In genomic region chr6:68038815-68039408, GRCh38 we compare ENCODE assay signal across 18 cellular contexts.
A peak's percentile ranks its signal among the peaks of the same experiment; 100 is the strongest.
DNase-seq lines count a peak whose midpoint lies in the region; ATAC-seq and TF ChIP-seq lines count a peak whose summit lies in the region.
"Had no signal": no experiment of that assay in that cellular context is flagged by ENCODE, and none has a peak within 500 bp of the region (broad histone marks: within the 10 kb centered on the region; RNA-seq: fewer than 3 reads in every experiment).

No MANE protein-coding gene starts in this region.

- H2AFZ ChIP-seq in neural progenitor cell (replicated peaks) = peak overlapping the region; percentile 14

- intact Hi-C loops in Panc1 (cut with micrococcal nuclease; ENCODE audit: unreplicated experiment) (no loop called here), esophagus squamous epithelium (cut with DNase I) (no loop called here)

- no peaks in the 10 kb centered on the region for H3K27me3 ChIP-seq in Panc1 (ENCODE audit: control insufficient read depth, insufficient read depth, low read length)
- H3K27me3 ChIP-seq in neural progenitor cell = no peaks in the 10 kb centered on the region
- no peaks in the 10 kb centered on the region for H3K27me3 ChIP-seq in esophagus squamous epithelium
- H3K27me3 ChIP-seq: BLaER1 treated with 17β-estradiol and CSF1 and Interleukin-3, amounts not matched to agents 10 nM and 100 nM had no signal

- POLR2A ChIA-PET in Panc1 (lab: Charles Lee) = no interaction called here

- H3F3A ChIP-seq in neural progenitor cell (ENCODE audit: low read depth) = no peaks in the 10 kb centered on the region

- H4K20me1 ChIP-seq in neural progenitor cell (ENCODE audit: low read depth) = no peaks in the 10 kb centered on the region
- H4K20me1 ChIP-seq: BLaER1 treated with 17β-estradiol and CSF1 and Interleukin-3, amounts not matched to agents 10 nM and 100 nM had no signal

- H3K27ac Mint-ChIP-seq in neural progenitor cell = no peak overlapping the region
- H3K27ac Mint-ChIP-seq: HFFc6, IgD-negative memory B cell had no signal

- H3K9me3 ChIP-seq in ES-I3 (ENCODE audit: control insufficient read depth, insufficient read depth, low read length) (peaks cover 13% of the 10 kb centered on the region), Panc1 (ENCODE audit: control insufficient read depth, insufficient read depth, low read depth, low read length) (no peaks in the 10 kb centered on the region), neural progenitor cell (ENCODE audit: low read depth) (no peaks in the 10 kb centered on the region), esophagus squamous epithelium (peaks cover 0 to 10% (median 0%) of the 10 kb centered on the region in 3 donors)
- H3K9me3 ChIP-seq: BLaER1 treated with 17β-estradiol and CSF1 and Interleukin-3, amounts not matched to agents 10 nM and 100 nM; SK-N-SH had no signal

- H3K36me3 Mint-ChIP-seq in neural progenitor cell = no peaks in the 10 kb centered on the region
- H3K36me3 Mint-ChIP-seq: IgD-negative memory B cell had no signal

- H3K4me1 ChIP-seq in ES-I3 (ENCODE audit: insufficient read depth, low read length) (peaks cover 31% of the 10 kb centered on the region), Panc1 (ENCODE audit: control insufficient read depth, insufficient read depth, low read length) (peaks cover 3% of the 10 kb centered on the region; the same call in 1 of the 2 replicates), neural progenitor cell (peaks cover 13% of the 10 kb centered on the region), esophagus squamous epithelium (no peaks in the 10 kb centered on the region)
- H3K4me1 ChIP-seq: BLaER1 treated with 17β-estradiol and CSF1 and Interleukin-3, amounts not matched to agents 10 nM and 100 nM had no signal

- CTCF ChIA-PET in Panc1 (lab: Charles Lee) = no interaction called here

- in situ Hi-C loops in Panc1 (cut with HindIII; ENCODE audit: low pct_unique_long_range_greater_than_20kb, low sequenced_read_pairs) = no loop called here
- in situ Hi-C loops in GM13977 (cut with MboI; ENCODE audit: low pct_unique_long_range_greater_than_20kb, low sequenced_read_pairs, unreplicated experiment) = no loop called here

- H3K4me2 ChIP-seq in neural progenitor cell = no peak overlapping the region
- H3K4me2 ChIP-seq: SK-N-SH had no signal

- no peaks in the 10 kb centered on the region for H3K9me3 Mint-ChIP-seq in neural progenitor cell

- H3K9ac ChIP-seq in ES-I3 (ENCODE audit: low read depth, low read length) (peak overlapping the region; percentile 32), neural progenitor cell (no peak overlapping the region)
- H3K9ac ChIP-seq: BLaER1 treated with 17β-estradiol and CSF1 and Interleukin-3, amounts not matched to agents 10 nM and 100 nM; SK-N-SH had no signal

- TF ChIP-seq CTCF in Panc1 (IDR thresholded peaks at IDR 0.05) = no peak
- TF ChIP-seq CTCF in neural progenitor cell (IDR thresholded peaks at IDR 0.05) = no peak
- TF ChIP-seq CTCF in GM13977 (IDR thresholded peaks at IDR 0.05; ENCODE audit: extremely low read depth, insufficient read depth, missing control alignments) = no peak
- TF ChIP-seq CTCF in esophagus squamous epithelium (IDR thresholded peaks at IDR 0.05) = no peak

- H3K27ac ChIP-seq in Panc1 (ENCODE audit: low read length) (no peak overlapping the region), neural progenitor cell (no peak overlapping the region), esophagus squamous epithelium (no peak overlapping the region)
- H3K27ac ChIP-seq: BLaER1 treated with 17β-estradiol and CSF1 and Interleukin-3, amounts not matched to agents 10 nM and 100 nM had no signal

- H3K79me2 ChIP-seq in neural progenitor cell (ENCODE audit: low read depth) = no peaks in the 10 kb centered on the region

- no peak for TF ChIP-seq POLR2A in esophagus squamous epithelium (IDR thresholded peaks at IDR 0.05)

- no peak overlapping the region for H3K4me3 ChIP-seq in Panc1 (ENCODE audit: low read depth in 2 of 2, low read length in 2 of 2)
- no peak overlapping the region for H3K4me3 ChIP-seq in neural progenitor cell
- H3K4me3 ChIP-seq in esophagus squamous epithelium = no peak overlapping the region
- H3K4me3 ChIP-seq: BLaER1 treated with 17β-estradiol and CSF1 and Interleukin-3, amounts not matched to agents 10 nM and 100 nM had no signal

- ATAC-seq in Panc1 (peak; percentile 51; the same call in 1 of the 2 replicates), GM21717 (IDR thresholded peaks at IDR 0.05; ENCODE audit: unreplicated experiment) (no peak)
- ATAC-seq: Right ventricle myocardium inferior had no signal

- H3K27me3 Mint-ChIP-seq in neural progenitor cell (ENCODE audit: insufficient read depth, low read depth) = no peaks in the 10 kb centered on the region
- H3K27me3 Mint-ChIP-seq: IgD-negative memory B cell had no signal

- DNase-seq in Panc1 (ENCODE audit: low read depth, low spot score) (no peak), iPS DF 19.7 (ENCODE audit: low read depth, low spot score) (peak; percentile 73), neural progenitor cell (ENCODE audit: low spot score) (no peak), NCI-H2081 treated with DMSO at 0.1 percent for 48 hours (lab: John Stamatoyannopoulos, UW) (no peak), GM13977 (ENCODE audit: low spot score) (no peak), esophagus squamous epithelium (lab: John Stamatoyannopoulos, UW) (no peak)
- DNase-seq: DMS 273 treated with DMSO at 0.1 percent for 48 hours, HFFc6, NCI-H1436 treated with DMSO at 0.1 percent for 48 hours, NCI-H2081, NCI-H2227 treated with DMSO at 0.1 percent for 48 hours, NCI-H526 treated with DMSO at 0.1 percent for 48 hours, SK-N-SH had no signal

- BruUV-seq in Panc1 (replicated peaks; lab: Mats Ljungman, UMichigan) = no TSS peak

- H3K4me3 Mint-ChIP-seq in neural progenitor cell = no peak overlapping the region
- H3K4me3 Mint-ChIP-seq: HFFc6 had no signal

- no peaks in the 10 kb centered on the region for H3K36me3 ChIP-seq in ES-I3 (ENCODE audit: insufficient read depth, low read length)
- H3K36me3 ChIP-seq in Panc1 (ENCODE audit: control insufficient read depth, insufficient read depth, low read length) = no peaks in the 10 kb centered on the region
- H3K36me3 ChIP-seq in neural progenitor cell = no peaks in the 10 kb centered on the region
- H3K36me3 ChIP-seq in esophagus squamous epithelium = no peaks in the 10 kb centered on the region
- H3K36me3 ChIP-seq: BLaER1 treated with 17β-estradiol and CSF1 and Interleukin-3, amounts not matched to agents 10 nM and 100 nM had no signal

- 60 to 84% methylated on average over 3 of the region's 4 CpGs for WGBS in esophagus squamous epithelium, 2 donors

- peaks cover 11% of the 10 kb centered on the region for H3K4me1 Mint-ChIP-seq in neural progenitor cell
